In genomic region chrY:12215564-12216022, GRCh38 we compare ENCODE assay signal across 20 cellular contexts.
DNase-seq lines count a peak whose midpoint lies in the region; ATAC-seq, FAIRE-seq and TF ChIP-seq lines count a peak whose summit lies in the region.
"Had no signal": no experiment of that assay in that cellular context is flagged by ENCODE, and none has a peak within 500 bp of the region (broad histone marks: within the 10 kb centered on the region; RNA-seq: fewer than 3 reads in every experiment).

No MANE protein-coding gene starts in this region.

- no peaks in the 10 kb centered on the region for H3K27me3 Mint-ChIP-seq in activated naive CD4-positive, alpha-beta T cell treated with anti-CD3 and anti-CD28 coated beads, Interleukin-2, amount 10 ng/mL, durations not matched to agents 7 days and 5 days
- no peaks in the 10 kb centered on the region for H3K27me3 Mint-ChIP-seq in activated CD8-positive, alpha-beta T cell treated with anti-CD3 and anti-CD28 coated beads, Interleukin-2, amount 10 ng/mL, durations not matched to agents 7 days and 5 days (ENCODE audit: low read depth)
- no peaks in the 10 kb centered on the region for H3K27me3 Mint-ChIP-seq in natural killer cell (ENCODE audit: low read depth in 2 of 2)
- H3K27me3 Mint-ChIP-seq: IgD-negative memory B cell had no signal

- peak; percentile 19 for DNase-seq in activated naive CD4-positive, alpha-beta T cell treated with anti-CD3 and anti-CD28 coated beads, Interleukin-2, amount 10 ng/mL, durations not matched to agents 7 days and 5 days
- DNase-seq in activated naive CD4-positive, alpha-beta T cell treated with anti-CD3 and anti-CD28 coated beads, Interleukin-2, amount 50 U/mL, for 16 hours, result no peak
- DNase-seq in activated CD8-positive, alpha-beta T cell treated with anti-CD3 and anti-CD28 coated beads, Interleukin-2, amount 10 ng/mL, durations not matched to agents 7 days and 5 days, result peak; percentile 22
- no peak for DNase-seq in natural killer cell
- no peak for DNase-seq in D721Med (ENCODE audit: insufficient read length, low spot score)
- no peak for DNase-seq in GM10248 (ENCODE audit: extremely low spot score)
- DNase-seq: activated gamma-delta T cell; DMS79; effector memory CD4-positive, alpha-beta T cell; glutamatergic neuron; MM.1S; NCI-H1694 treated with DMSO at 0.1 percent for 48 hours; NCI-H226; retina; thyroid gland had no signal

- peaks cover 34% of the 10 kb centered on the region for H3K36me3 Mint-ChIP-seq in activated naive CD4-positive, alpha-beta T cell treated with anti-CD3 and anti-CD28 coated beads, Interleukin-2, amount 10 ng/mL, durations not matched to agents 7 days and 5 days
- H3K36me3 Mint-ChIP-seq in activated CD8-positive, alpha-beta T cell treated with anti-CD3 and anti-CD28 coated beads, Interleukin-2, amount 10 ng/mL, durations not matched to agents 7 days and 5 days (ENCODE audit: low read depth), result peaks cover 57% of the 10 kb centered on the region
- H3K36me3 Mint-ChIP-seq in natural killer cell, result no peaks in the 10 kb centered on the region
- H3K36me3 Mint-ChIP-seq: IgD-negative memory B cell had no signal

- peak overlapping the region; percentile 88 for H3K27ac Mint-ChIP-seq in activated naive CD4-positive, alpha-beta T cell treated with anti-CD3 and anti-CD28 coated beads, Interleukin-2, amount 10 ng/mL, durations not matched to agents 7 days and 5 days
- peak overlapping the region; percentile 91 for H3K27ac Mint-ChIP-seq in activated CD8-positive, alpha-beta T cell treated with anti-CD3 and anti-CD28 coated beads, Interleukin-2, amount 10 ng/mL, durations not matched to agents 7 days and 5 days
- peak overlapping the region in 1 of 2 donors; percentile 83 for H3K27ac Mint-ChIP-seq in natural killer cell
- H3K27ac Mint-ChIP-seq: IgD-negative memory B cell had no signal

- peak; percentile 61 for ATAC-seq in activated CD8-positive, alpha-beta T cell treated with anti-CD3 and anti-CD28 coated beads, Interleukin-2, amount 10 ng/mL, durations not matched to agents 7 days and 5 days
- ATAC-seq in natural killer cell (peak in 2 of 3 donors; percentile 31 to 55), GM19324 (IDR thresholded peaks at IDR 0.05; ENCODE audit: low FRiP score, unreplicated experiment) (no peak)

- H3K9me3 Mint-ChIP-seq in activated naive CD4-positive, alpha-beta T cell treated with anti-CD3 and anti-CD28 coated beads, Interleukin-2, amount 10 ng/mL, durations not matched to agents 7 days and 5 days, result peaks cover 63% of the 10 kb centered on the region
- peaks cover 33% of the 10 kb centered on the region for H3K9me3 Mint-ChIP-seq in activated CD8-positive, alpha-beta T cell treated with anti-CD3 and anti-CD28 coated beads, Interleukin-2, amount 10 ng/mL, durations not matched to agents 7 days and 5 days (ENCODE audit: insufficient read depth)
- peaks cover 0 to 67% of the 10 kb centered on the region in 2 donors for H3K9me3 Mint-ChIP-seq in natural killer cell
- H3K9me3 Mint-ChIP-seq: IgD-negative memory B cell had no signal

- peaks cover 64% of the 10 kb centered on the region for H3K9me3 ChIP-seq in KOPT-K1 (ENCODE audit: insufficient read depth, low read length, poor library complexity, severe bottlenecking)
- H3K9me3 ChIP-seq: thyroid gland had no signal

- FAIRE-seq in D721Med (lab: Jason Lieb, UNC), result no peak

- peaks cover 56% of the 10 kb centered on the region for H3K4me1 Mint-ChIP-seq in activated naive CD4-positive, alpha-beta T cell treated with anti-CD3 and anti-CD28 coated beads, Interleukin-2, amount 10 ng/mL, durations not matched to agents 7 days and 5 days
- peaks cover 65% of the 10 kb centered on the region for H3K4me1 Mint-ChIP-seq in activated CD8-positive, alpha-beta T cell treated with anti-CD3 and anti-CD28 coated beads, Interleukin-2, amount 10 ng/mL, durations not matched to agents 7 days and 5 days (ENCODE audit: low read depth)
- H3K4me1 Mint-ChIP-seq in natural killer cell, result peaks cover 0 to 59% of the 10 kb centered on the region in 2 donors
- H3K4me1 Mint-ChIP-seq: IgD-negative memory B cell had no signal

- POLR2A ChIA-PET in activated CD8-positive, alpha-beta T cell treated with anti-CD3 and anti-CD28 coated beads, Interleukin-2, amount 10 ng/mL, durations not matched to agents 7 days and 5 days (lab: Charles Lee), result no interaction called here
- POLR2A ChIA-PET in GM10248 (lab: Yijun Ruan, JAX), result no interaction called here

- peak overlapping the region; percentile 44 for H3K27ac ChIP-seq in KOPT-K1 (ENCODE audit: low read depth, low read length, poor library complexity, severe bottlenecking)
- H3K27ac ChIP-seq: HL-60, thyroid gland, VCaP had no signal

- CTCF ChIA-PET in activated naive CD4-positive, alpha-beta T cell treated with anti-CD3 and anti-CD28 coated beads, Interleukin-2, amount 10 ng/mL, durations not matched to agents 7 days and 5 days (lab: Charles Lee), result no interaction called here
- CTCF ChIA-PET in activated CD8-positive, alpha-beta T cell treated with anti-CD3 and anti-CD28 coated beads, Interleukin-2, amount 10 ng/mL, durations not matched to agents 7 days and 5 days (lab: Charles Lee), result no interaction called here
- CTCF ChIA-PET in GM10248 (lab: Yijun Ruan, JAX), result no interaction called here

- no peaks in the 10 kb centered on the region for H3K36me3 ChIP-seq in KOPT-K1 (ENCODE audit: insufficient read depth, low read length)
- H3K36me3 ChIP-seq: thyroid gland had no signal

- intact Hi-C loops in natural killer cell (cut with micrococcal nuclease), result no loop called here

- TF ChIP-seq CTCF in natural killer cell (IDR thresholded peaks at IDR 0.05) (no peak), D721Med (IDR thresholded peaks at IDR 0.05; ENCODE audit: insufficient read depth, missing control alignments) (no peak), GM10248 (IDR thresholded peaks at IDR 0.05; ENCODE audit: control extremely low read depth, extremely low read depth, low read depth, missing control alignments) (no peak)

- peak overlapping the region; percentile 2 for H3K4me3 Mint-ChIP-seq in activated naive CD4-positive, alpha-beta T cell treated with anti-CD3 and anti-CD28 coated beads, Interleukin-2, amount 10 ng/mL, durations not matched to agents 7 days and 5 days
- peak overlapping the region; percentile 6 for H3K4me3 Mint-ChIP-seq in activated CD8-positive, alpha-beta T cell treated with anti-CD3 and anti-CD28 coated beads, Interleukin-2, amount 10 ng/mL, durations not matched to agents 7 days and 5 days
- no peak overlapping the region for H3K4me3 Mint-ChIP-seq in natural killer cell
- H3K4me3 Mint-ChIP-seq: IgD-negative memory B cell had no signal

Comparison
In these comparisons a context has a peak if more than half of its experiments do, and no peak if none do; other contexts are left out.
1. DNase-seq: peak in activated naive CD4-positive, alpha-beta T cell treated with anti-CD3 and anti-CD28 coated beads, Interleukin-2, amount 10 ng/mL, durations not matched to agents 7 days and 5 days (single experiment) and activated CD8-positive, alpha-beta T cell treated with anti-CD3 and anti-CD28 coated beads, Interleukin-2, amount 10 ng/mL, durations not matched to agents 7 days and 5 days (single experiment); none in activated naive CD4-positive, alpha-beta T cell treated with anti-CD3 and anti-CD28 coated beads, Interleukin-2, amount 50 U/mL, for 16 hours (single experiment), natural killer cell (single experiment), D721Med (single experiment) and GM10248 (single experiment).